Comparison of ENCODE assay signal across 1 cellular context in the genomic region with DNA sequence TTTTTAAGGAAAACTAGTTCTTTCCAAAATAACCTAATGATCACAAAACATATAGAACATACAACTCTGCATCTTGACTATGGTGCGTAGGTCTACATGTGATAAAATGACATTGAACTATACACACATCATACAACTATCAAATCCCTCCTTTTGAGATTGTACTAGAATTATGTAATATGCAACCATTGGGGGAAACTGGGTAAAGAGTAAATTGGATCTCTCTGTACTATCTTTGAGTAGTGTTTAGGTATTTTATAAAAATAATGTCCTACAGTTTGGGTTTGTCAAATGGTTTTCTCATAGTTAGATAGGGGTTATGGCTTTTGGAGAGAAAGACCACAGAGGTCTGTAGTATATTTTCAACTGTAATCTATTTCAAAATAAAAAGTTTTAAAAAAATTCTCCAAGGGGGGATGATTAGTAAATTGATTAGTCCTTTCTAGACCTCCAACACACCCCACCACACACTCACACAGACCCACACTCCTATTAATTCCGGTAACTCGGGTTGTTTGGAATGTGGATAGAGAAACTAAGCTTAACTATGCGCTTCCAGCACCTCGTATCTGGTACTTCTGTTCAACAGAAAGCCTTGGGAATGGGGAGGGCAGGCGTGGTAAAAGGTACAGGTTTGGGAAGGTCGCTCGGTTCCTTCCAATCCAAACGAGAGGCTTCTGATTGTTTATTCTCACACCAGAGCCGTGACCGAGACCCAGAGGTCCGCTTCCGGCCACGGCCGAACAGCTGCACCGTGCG.
A peak's percentile ranks its signal among the peaks of the same experiment; 100 is the strongest.
TF ChIP-seq lines count a peak whose summit lies in the region.

No MANE protein-coding gene starts in this region.

TF ChIP-seq in K562, 482 proteins besides CTCF, POLR2A, EP300 and RAD21 (continued from another document and continues in another):
- TF ChIP-seq, protein P1, sequence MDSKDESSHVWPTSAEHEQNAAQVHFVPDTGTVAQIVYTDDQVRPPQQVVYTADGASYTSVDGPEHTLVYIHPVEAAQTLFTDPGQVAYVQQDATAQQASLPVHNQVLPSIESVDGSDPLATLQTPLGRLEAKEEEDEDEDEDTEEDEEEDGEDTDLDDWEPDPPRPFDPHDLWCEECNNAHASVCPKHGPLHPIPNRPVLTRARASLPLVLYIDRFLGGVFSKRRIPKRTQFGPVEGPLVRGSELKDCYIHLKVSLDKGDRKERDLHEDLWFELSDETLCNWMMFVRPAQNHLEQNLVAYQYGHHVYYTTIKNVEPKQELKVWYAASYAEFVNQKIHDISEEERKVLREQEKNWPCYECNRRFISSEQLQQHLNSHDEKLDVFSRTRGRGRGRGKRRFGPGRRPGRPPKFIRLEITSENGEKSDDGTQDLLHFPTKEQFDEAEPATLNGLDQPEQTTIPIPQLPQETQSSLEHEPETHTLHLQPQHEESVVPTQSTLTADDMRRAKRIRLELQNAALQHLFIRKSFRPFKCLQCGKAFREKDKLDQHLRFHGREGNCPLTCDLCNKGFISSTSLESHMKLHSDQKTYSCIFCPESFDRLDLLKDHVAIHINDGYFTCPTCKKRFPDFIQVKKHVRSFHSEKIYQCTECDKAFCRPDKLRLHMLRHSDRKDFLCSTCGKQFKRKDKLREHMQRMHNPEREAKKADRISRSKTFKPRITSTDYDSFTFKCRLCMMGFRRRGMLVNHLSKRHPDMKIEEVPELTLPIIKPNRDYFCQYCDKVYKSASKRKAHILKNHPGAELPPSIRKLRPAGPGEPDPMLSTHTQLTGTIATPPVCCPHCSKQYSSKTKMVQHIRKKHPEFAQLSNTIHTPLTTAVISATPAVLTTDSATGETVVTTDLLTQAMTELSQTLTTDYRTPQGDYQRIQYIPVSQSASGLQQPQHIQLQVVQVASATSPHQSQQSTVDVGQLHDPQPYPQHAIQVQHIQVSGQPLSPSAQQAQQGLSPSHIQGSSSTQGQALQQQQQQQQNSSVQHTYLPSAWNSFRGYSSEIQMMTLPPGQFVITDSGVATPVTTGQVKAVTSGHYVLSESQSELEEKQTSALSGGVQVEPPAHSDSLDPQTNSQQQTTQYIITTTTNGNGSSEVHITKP (IDR thresholded peaks at IDR 0.05; ENCODE audit: partially characterized antibody): no peak
- TF ChIP-seq MYC (IDR thresholded peaks at IDR 0.05; ENCODE audit: low read depth, low read length) (no peak), MYC (CRISPR knock-in tag; IDR thresholded peaks at IDR 0.05; ENCODE audit: borderline replicate concordance, low read depth) (0 out of 2 replicates have a peak, but pooled peaks have one; percentile 79), ELF2 (CRISPR knock-in tag; IDR thresholded peaks at IDR 0.05) (no peak), PPARD (CRISPR knock-in tag; IDR thresholded peaks at IDR 0.05) (no peak), ZBTB17 (CRISPR knock-in tag; IDR thresholded peaks at IDR 0.05) (no peak), LEF1 (IDR thresholded peaks at IDR 0.05) (no peak), ELK3 (CRISPR knock-in tag; IDR thresholded peaks at IDR 0.05) (no peak), MEF2A (IDR thresholded peaks at IDR 0.05; ENCODE audit: control insufficient read depth, low read depth, low read length) (no peak), HDGF (IDR thresholded peaks at IDR 0.05) (no peak), THRAP3 (IDR thresholded peaks at IDR 0.05; ENCODE audit: borderline replicate concordance) (no peak), ZNF431 (CRISPR knock-in tag; IDR thresholded peaks at IDR 0.05) (no peak), CBX2 (IDR thresholded peaks at IDR 0.05; ENCODE audit: insufficient read depth, low read length, poor library complexity, severe bottlenecking) (no peak), ZNF655 (CRISPR knock-in tag; IDR thresholded peaks at IDR 0.05) (no peak), ZNF232 (CRISPR knock-in tag; IDR thresholded peaks at IDR 0.05) (no peak), ERF (CRISPR knock-in tag; IDR thresholded peaks at IDR 0.05) (no peak), KAT2B (IDR thresholded peaks at IDR 0.05; ENCODE audit: low read depth, low read length) (no peak), FOXM1 (IDR thresholded peaks at IDR 0.05; ENCODE audit: low read depth) (no peak), FOXM1 (CRISPR knock-in tag; IDR thresholded peaks at IDR 0.05; ENCODE audit: low read depth) (no peak), ZNF174 (CRISPR knock-in tag; IDR thresholded peaks at IDR 0.05) (no peak), ZNF778 (CRISPR knock-in tag; IDR thresholded peaks at IDR 0.05) (no peak), YY1 (IDR thresholded peaks at IDR 0.05; ENCODE audit: borderline replicate concordance in 1 of 3, control insufficient read depth in 1 of 3, extremely low read depth in 1 of 3, insufficient read depth in 3 of 3, insufficient read length in 1 of 3, insufficient replicate concordance in 2 of 3, low read depth in 1 of 3, low read length in 2 of 3) (no peak), FOSL1 (tag; conservative IDR thresholded peaks at IDR 0.05) (no peak), KAT7 (CRISPR knock-in tag; IDR thresholded peaks at IDR 0.05; ENCODE audit: borderline replicate concordance) (no peak), SIX5 (IDR thresholded peaks at IDR 0.05; ENCODE audit: borderline replicate concordance in 1 of 2, insufficient read depth in 1 of 2, low read depth in 1 of 2, low read length in 2 of 2) (no peak), ASH1L (IDR thresholded peaks at IDR 0.05; ENCODE audit: borderline replicate concordance, low read depth, partially characterized antibody) (no peak), SMARCC2 (IDR thresholded peaks at IDR 0.05; ENCODE audit: low read depth) (no peak), MECOM (CRISPR knock-in tag; IDR thresholded peaks at IDR 0.05) (no peak), KLF16 (IDR thresholded peaks at IDR 0.05) (no peak), POLR3G (IDR thresholded peaks at IDR 0.05; ENCODE audit: extremely low read depth, insufficient read length, insufficient replicate concordance) (no peak), SMAD1 (IDR thresholded peaks at IDR 0.05; ENCODE audit: low read depth, low read length, partially characterized antibody) (no peak)
- TF ChIP-seq, protein P2, sequence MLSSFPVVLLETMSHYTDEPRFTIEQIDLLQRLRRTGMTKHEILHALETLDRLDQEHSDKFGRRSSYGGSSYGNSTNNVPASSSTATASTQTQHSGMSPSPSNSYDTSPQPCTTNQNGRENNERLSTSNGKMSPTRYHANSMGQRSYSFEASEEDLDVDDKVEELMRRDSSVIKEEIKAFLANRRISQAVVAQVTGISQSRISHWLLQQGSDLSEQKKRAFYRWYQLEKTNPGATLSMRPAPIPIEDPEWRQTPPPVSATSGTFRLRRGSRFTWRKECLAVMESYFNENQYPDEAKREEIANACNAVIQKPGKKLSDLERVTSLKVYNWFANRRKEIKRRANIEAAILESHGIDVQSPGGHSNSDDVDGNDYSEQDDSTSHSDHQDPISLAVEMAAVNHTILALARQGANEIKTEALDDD (IDR thresholded peaks at IDR 0.05): 0 out of 2 replicates have a peak, but pooled peaks have one; percentile 30
- TF ChIP-seq, protein P3, sequence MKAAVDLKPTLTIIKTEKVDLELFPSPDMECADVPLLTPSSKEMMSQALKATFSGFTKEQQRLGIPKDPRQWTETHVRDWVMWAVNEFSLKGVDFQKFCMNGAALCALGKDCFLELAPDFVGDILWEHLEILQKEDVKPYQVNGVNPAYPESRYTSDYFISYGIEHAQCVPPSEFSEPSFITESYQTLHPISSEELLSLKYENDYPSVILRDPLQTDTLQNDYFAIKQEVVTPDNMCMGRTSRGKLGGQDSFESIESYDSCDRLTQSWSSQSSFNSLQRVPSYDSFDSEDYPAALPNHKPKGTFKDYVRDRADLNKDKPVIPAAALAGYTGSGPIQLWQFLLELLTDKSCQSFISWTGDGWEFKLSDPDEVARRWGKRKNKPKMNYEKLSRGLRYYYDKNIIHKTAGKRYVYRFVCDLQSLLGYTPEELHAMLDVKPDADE (conservative IDR thresholded peaks at IDR 0.05; ENCODE audit: control insufficient read depth, low read depth, low read length): no peak
- TF ChIP-seq, protein P4, sequence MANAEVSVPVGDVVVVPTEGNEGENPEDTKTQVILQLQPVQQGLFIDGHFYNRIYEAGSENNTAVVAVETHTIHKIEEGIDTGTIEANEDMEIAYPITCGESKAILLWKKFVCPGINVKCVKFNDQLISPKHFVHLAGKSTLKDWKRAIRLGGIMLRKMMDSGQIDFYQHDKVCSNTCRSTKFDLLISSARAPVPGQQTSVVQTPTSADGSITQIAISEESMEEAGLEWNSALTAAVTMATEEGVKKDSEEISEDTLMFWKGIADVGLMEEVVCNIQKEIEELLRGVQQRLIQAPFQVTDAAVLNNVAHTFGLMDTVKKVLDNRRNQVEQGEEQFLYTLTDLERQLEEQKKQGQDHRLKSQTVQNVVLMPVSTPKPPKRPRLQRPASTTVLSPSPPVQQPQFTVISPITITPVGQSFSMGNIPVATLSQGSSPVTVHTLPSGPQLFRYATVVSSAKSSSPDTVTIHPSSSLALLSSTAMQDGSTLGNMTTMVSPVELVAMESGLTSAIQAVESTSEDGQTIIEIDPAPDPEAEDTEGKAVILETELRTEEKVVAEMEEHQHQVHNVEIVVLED (CRISPR knock-in tag; IDR thresholded peaks at IDR 0.05): no peak
- TF ChIP-seq, protein P5, sequence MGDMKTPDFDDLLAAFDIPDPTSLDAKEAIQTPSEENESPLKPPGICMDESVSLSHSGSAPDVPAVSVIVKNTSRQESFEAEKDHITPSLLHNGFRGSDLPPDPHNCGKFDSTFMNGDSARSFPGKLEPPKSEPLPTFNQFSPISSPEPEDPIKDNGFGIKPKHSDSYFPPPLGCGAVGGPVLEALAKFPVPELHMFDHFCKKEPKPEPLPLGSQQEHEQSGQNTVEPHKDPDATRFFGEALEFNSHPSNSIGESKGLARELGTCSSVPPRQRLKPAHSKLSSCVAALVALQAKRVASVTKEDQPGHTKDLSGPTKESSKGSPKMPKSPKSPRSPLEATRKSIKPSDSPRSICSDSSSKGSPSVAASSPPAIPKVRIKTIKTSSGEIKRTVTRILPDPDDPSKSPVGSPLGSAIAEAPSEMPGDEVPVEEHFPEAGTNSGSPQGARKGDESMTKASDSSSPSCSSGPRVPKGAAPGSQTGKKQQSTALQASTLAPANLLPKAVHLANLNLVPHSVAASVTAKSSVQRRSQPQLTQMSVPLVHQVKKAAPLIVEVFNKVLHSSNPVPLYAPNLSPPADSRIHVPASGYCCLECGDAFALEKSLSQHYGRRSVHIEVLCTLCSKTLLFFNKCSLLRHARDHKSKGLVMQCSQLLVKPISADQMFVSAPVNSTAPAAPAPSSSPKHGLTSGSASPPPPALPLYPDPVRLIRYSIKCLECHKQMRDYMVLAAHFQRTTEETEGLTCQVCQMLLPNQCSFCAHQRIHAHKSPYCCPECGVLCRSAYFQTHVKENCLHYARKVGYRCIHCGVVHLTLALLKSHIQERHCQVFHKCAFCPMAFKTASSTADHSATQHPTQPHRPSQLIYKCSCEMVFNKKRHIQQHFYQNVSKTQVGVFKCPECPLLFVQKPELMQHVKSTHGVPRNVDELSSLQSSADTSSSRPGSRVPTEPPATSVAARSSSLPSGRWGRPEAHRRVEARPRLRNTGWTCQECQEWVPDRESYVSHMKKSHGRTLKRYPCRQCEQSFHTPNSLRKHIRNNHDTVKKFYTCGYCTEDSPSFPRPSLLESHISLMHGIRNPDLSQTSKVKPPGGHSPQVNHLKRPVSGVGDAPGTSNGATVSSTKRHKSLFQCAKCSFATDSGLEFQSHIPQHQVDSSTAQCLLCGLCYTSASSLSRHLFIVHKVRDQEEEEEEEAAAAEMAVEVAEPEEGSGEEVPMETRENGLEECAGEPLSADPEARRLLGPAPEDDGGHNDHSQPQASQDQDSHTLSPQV (IDR thresholded peaks at IDR 0.05): no peak
- TF ChIP-seq, protein P6, sequence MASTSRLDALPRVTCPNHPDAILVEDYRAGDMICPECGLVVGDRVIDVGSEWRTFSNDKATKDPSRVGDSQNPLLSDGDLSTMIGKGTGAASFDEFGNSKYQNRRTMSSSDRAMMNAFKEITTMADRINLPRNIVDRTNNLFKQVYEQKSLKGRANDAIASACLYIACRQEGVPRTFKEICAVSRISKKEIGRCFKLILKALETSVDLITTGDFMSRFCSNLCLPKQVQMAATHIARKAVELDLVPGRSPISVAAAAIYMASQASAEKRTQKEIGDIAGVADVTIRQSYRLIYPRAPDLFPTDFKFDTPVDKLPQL (IDR thresholded peaks at IDR 0.05; ENCODE audit: extremely low read depth, insufficient read length): no peak
- TF ChIP-seq, protein P7, sequence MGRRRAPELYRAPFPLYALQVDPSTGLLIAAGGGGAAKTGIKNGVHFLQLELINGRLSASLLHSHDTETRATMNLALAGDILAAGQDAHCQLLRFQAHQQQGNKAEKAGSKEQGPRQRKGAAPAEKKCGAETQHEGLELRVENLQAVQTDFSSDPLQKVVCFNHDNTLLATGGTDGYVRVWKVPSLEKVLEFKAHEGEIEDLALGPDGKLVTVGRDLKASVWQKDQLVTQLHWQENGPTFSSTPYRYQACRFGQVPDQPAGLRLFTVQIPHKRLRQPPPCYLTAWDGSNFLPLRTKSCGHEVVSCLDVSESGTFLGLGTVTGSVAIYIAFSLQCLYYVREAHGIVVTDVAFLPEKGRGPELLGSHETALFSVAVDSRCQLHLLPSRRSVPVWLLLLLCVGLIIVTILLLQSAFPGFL (CRISPR knock-in tag; IDR thresholded peaks at IDR 0.05): no peak
